In genomic region chr3:196969001-196969659, GRCh38 we compare ENCODE assay signal across 1 cellular context.
TF ChIP-seq lines count a peak whose summit lies in the region.

No MANE protein-coding gene starts in this region.

TF ChIP-seq in HepG2, 621 proteins besides CTCF, POLR2A, EP300 and RAD21 (continued from another document):
- TF ChIP-seq ZNF800 (CRISPR knock-in tag; IDR thresholded peaks at IDR 0.05) = 0 out of 2 replicates have a peak, but pooled peaks have one; percentile 16
